Comparison of ENCODE assay signal across 16 cellular contexts in genomic region chr6:156790711-156791110, GRCh38. TPM values are rescaled to one million over a fixed set of nuclear protein-coding genes. Genes with fewer than 3 reads are reported as not detected.
DNase-seq lines count a peak whose midpoint lies in the region; ATAC-seq, FAIRE-seq and TF ChIP-seq lines count a peak whose summit lies in the region.
"Had no signal": no experiment of that assay in that cellular context is flagged by ENCODE, and none has a peak within 500 bp of the region (broad histone marks: within the 10 kb centered on the region; RNA-seq: fewer than 3 reads in every experiment).

No MANE protein-coding gene starts in this region.

- no peaks in the 10 kb centered on the region for H3K9me1 ChIP-seq in endothelial cell of umbilical vein (replicated peaks; ENCODE audit: control insufficient read depth, extremely low read depth, insufficient read depth, low read length)

- intact Hi-C loops in left ventricle myocardium inferior (cut with micrococcal nuclease) = no loop called here
- intact Hi-C loops in left cardiac atrium (cut with DNase I) = no loop called here
- intact Hi-C loops in endothelial cell of umbilical vein (cut with micrococcal nuclease) = loop anchor here (1.0 kb wide), 1 partner anchor 10 kb away; no protein-coding TSS in a partner anchor
- intact Hi-C loops in ovary (cut with DNase I) = loop anchor here in 1 of 4 donors (10.0 kb wide), 1 partner anchor 144 kb away; no protein-coding TSS in a partner anchor
- intact Hi-C loops in gastrocnemius medialis (cut with DNase I; ENCODE audit: low total_unique reads) = loop anchor here (2.0 kb wide), 1 partner anchor 16 kb away; no protein-coding TSS in a partner anchor

- H3K4me1 Mint-ChIP-seq in stimulated activated memory B cell treated with anti-CD40 and anti-IgM and Interleukin-4, amounts not matched to agents 10 μg/mL and 1 μg/mL and 100 μg/mL, for 72 hours = peaks cover 97% of the 10 kb centered on the region

- H2AFZ ChIP-seq in OCI-LY3 (ENCODE audit: low read depth, low read length) (no peak overlapping the region), endothelial cell of umbilical vein (ENCODE audit: low read depth, low read length) (no peak overlapping the region)

- H3K27me3 ChIP-seq in left ventricle myocardium inferior (ENCODE audit: low read depth) = no peaks in the 10 kb centered on the region
- no peaks in the 10 kb centered on the region for H3K27me3 ChIP-seq in OCI-LY3 (ENCODE audit: low read depth, low read length)
- H3K27me3 ChIP-seq in endothelial cell of umbilical vein (ENCODE audit: control insufficient read depth in 2 of 2, insufficient read depth in 2 of 2, low read length in 2 of 2) = no peaks in the 10 kb centered on the region
- no peaks in the 10 kb centered on the region for H3K27me3 ChIP-seq in ovary
- H3K27me3 ChIP-seq in gastrocnemius medialis = no peaks in the 10 kb centered on the region
- H3K27me3 ChIP-seq: neutrophil, Peyer's patch, testis had no signal

- TF ChIP-seq POLR2A in endothelial cell of umbilical vein (IDR thresholded peaks at IDR 0.05; ENCODE audit: low read depth, low read length) (no peak), ovary (IDR thresholded peaks at IDR 0.05) (no peak), gastrocnemius medialis (IDR thresholded peaks at IDR 0.05) (no peak)

- H3K27ac Mint-ChIP-seq in stimulated activated memory B cell treated with anti-CD40 and anti-IgM and Interleukin-4, amounts not matched to agents 10 μg/mL and 1 μg/mL and 100 μg/mL, for 72 hours = no peak overlapping the region
- H3K27ac Mint-ChIP-seq: HFFc6 had no signal

- FAIRE-seq in endothelial cell of umbilical vein (lab: Jason Lieb, UNC) = no peak
- FAIRE-seq: colon, islet of Langerhans had no signal

- in situ Hi-C loops in gastrocnemius medialis (cut with MboI; ENCODE audit: low sequenced_read_pairs in 4 of 4) = loop anchor here in 2 of 4 donors (25.0 kb wide), 2 partner anchors 172 to 1478 kb away; partner anchors contain the start of gene TFB1M (in 1 of the 2)

- H3K27ac ChIP-seq in left ventricle myocardium inferior (replicated peaks) (peak overlapping the region; percentile 63), OCI-LY3 (ENCODE audit: low read length) (no peak overlapping the region), endothelial cell of umbilical vein (ENCODE audit: insufficient read depth, low read depth, low read length) (no peak overlapping the region), ovary (no peak overlapping the region), gastrocnemius medialis (peak overlapping the region in 2 of 4 donors; percentile 32 to 37)
- H3K27ac ChIP-seq: neutrophil, Peyer's patch, testis had no signal

- TF ChIP-seq CTCF in left ventricle myocardium inferior (IDR thresholded peaks at IDR 0.05; ENCODE audit: borderline replicate concordance) (no peak), OCI-LY3 (IDR thresholded peaks at IDR 0.05; ENCODE audit: low read depth, low read length) (no peak), endothelial cell of umbilical vein (IDR thresholded peaks at IDR 0.05; ENCODE audit: extremely low read depth in 1 of 2, insufficient read depth in 1 of 2, low read depth in 1 of 2, low read length in 2 of 2) (no peak), ovary (IDR thresholded peaks at IDR 0.05) (no peak), gastrocnemius medialis (IDR thresholded peaks at IDR 0.05 in 4 of 5, conservative IDR thresholded peaks at IDR 0.05 in 1 of 5) (no peak)

- no peaks in the 10 kb centered on the region for H3K36me3 ChIP-seq in left ventricle myocardium inferior
- no peaks in the 10 kb centered on the region for H3K36me3 ChIP-seq in OCI-LY3 (replicated peaks; ENCODE audit: low read depth, low read length)
- H3K36me3 ChIP-seq in endothelial cell of umbilical vein (ENCODE audit: control insufficient read depth in 2 of 2, extremely low read depth in 1 of 2, insufficient read depth in 2 of 2, low read length in 2 of 2) = no peaks in the 10 kb centered on the region
- H3K36me3 ChIP-seq in ovary = no peaks in the 10 kb centered on the region
- H3K36me3 ChIP-seq in gastrocnemius medialis = no peaks in the 10 kb centered on the region
- H3K36me3 ChIP-seq: neutrophil, Peyer's patch had no signal

- H3K4me3 Mint-ChIP-seq in stimulated activated memory B cell treated with anti-CD40 and anti-IgM and Interleukin-4, amounts not matched to agents 10 μg/mL and 1 μg/mL and 100 μg/mL, for 72 hours = peak overlapping the region; percentile 14
- H3K4me3 Mint-ChIP-seq: HFFc6 had no signal

- WGBS in ovary, 3 donors = 92 to 96% (median 94%) methylated on average over 3 of the region's 3 CpGs

- H3K9me3 ChIP-seq in left ventricle myocardium inferior (replicated peaks) (no peaks in the 10 kb centered on the region), OCI-LY3 (ENCODE audit: insufficient read depth, low read length) (no peaks in the 10 kb centered on the region), endothelial cell of umbilical vein (replicated peaks; ENCODE audit: control insufficient read depth, insufficient read depth, low read length) (no peaks in the 10 kb centered on the region), ovary (no peaks in the 10 kb centered on the region), gastrocnemius medialis (no peaks in the 10 kb centered on the region)
- H3K9me3 ChIP-seq: neutrophil, Peyer's patch, testis had no signal

- CTCF ChIA-PET in endothelial cell of umbilical vein (lab: Charles Lee) = no interaction called here

- H3K36me3 Mint-ChIP-seq in stimulated activated memory B cell treated with anti-CD40 and anti-IgM and Interleukin-4, amounts not matched to agents 10 μg/mL and 1 μg/mL and 100 μg/mL, for 72 hours = peaks cover 17% of the 10 kb centered on the region

- no peaks in the 10 kb centered on the region for H3K9me3 Mint-ChIP-seq in stimulated activated memory B cell treated with anti-CD40 and anti-IgM and Interleukin-4, amounts not matched to agents 10 μg/mL and 1 μg/mL and 100 μg/mL, for 72 hours
- H3K9me3 Mint-ChIP-seq: activated CD4-positive, alpha-beta memory T cell treated with anti-CD3 and anti-CD28 coated beads for 36 hours; HFFc6 had no signal

- no TSS peak for BruUV-seq in endothelial cell of umbilical vein (replicated peaks; lab: Mats Ljungman, UMichigan)

- dilution Hi-C loops in endothelial cell of umbilical vein (cut with MboI; ENCODE audit: extremely low pct_ligation_motif_present, low sequenced_read_pairs) = no loop called here

- peaks cover 99% of the 10 kb centered on the region for H3K4me1 ChIP-seq in left ventricle myocardium inferior
- peaks cover 68% of the 10 kb centered on the region for H3K4me1 ChIP-seq in OCI-LY3 (ENCODE audit: low read length)
- peaks cover 7% of the 10 kb centered on the region for H3K4me1 ChIP-seq in endothelial cell of umbilical vein (ENCODE audit: control insufficient read depth, extremely low read depth, insufficient read depth, low read length)
- H3K4me1 ChIP-seq in ovary (ENCODE audit: insufficient read depth) = peaks cover 28% of the 10 kb centered on the region
- H3K4me1 ChIP-seq in gastrocnemius medialis = peaks cover 85 to 94% of the 10 kb centered on the region in 2 donors

- H3K4me2 ChIP-seq in OCI-LY3 (ENCODE audit: low read length) (peak overlapping the region; percentile 57), endothelial cell of umbilical vein (ENCODE audit: insufficient read depth, low read length) (no peak overlapping the region)

- DNase-seq in left ventricle myocardium inferior (no peak), left cardiac atrium (no peak), endothelial cell of umbilical vein (ENCODE audit: low read depth, low spot score) (peak; percentile 10), ovary (no peak), gastrocnemius medialis (no peak)
- DNase-seq: activated CD4-positive, alpha-beta memory T cell treated with anti-CD3 and anti-CD28 coated beads for 36 hours; HFFc6; Peyer's patch; testis had no signal

- TF ChIP-seq EP300 in ovary (IDR thresholded peaks at IDR 0.05) = no peak

- POLR2A ChIA-PET in endothelial cell of umbilical vein (lab: Charles Lee) = no interaction called here

- H3K4me3 ChIP-seq in left ventricle myocardium inferior = no peak overlapping the region
- H3K4me3 ChIP-seq in OCI-LY3 (ENCODE audit: low read length) = 0 out of 2 replicates have a peak overlapping the region, but pooled peaks have one; percentile 34
- H3K4me3 ChIP-seq in endothelial cell of umbilical vein (replicated peaks in 1 of 3; ENCODE audit: insufficient read depth in 1 of 3, low read depth in 1 of 3, low read length in 3 of 3) = no peak overlapping the region
- H3K4me3 ChIP-seq in ovary = no peak overlapping the region
- peak overlapping the region in 1 of 4 donors; percentile 20 for H3K4me3 ChIP-seq in gastrocnemius medialis
- H3K4me3 ChIP-seq: testis had no signal

- H3K79me2 ChIP-seq in OCI-LY3 (ENCODE audit: low read length) (peaks cover 100% of the 10 kb centered on the region), endothelial cell of umbilical vein (ENCODE audit: control insufficient read depth, insufficient read depth, low read length) (peaks cover 98% of the 10 kb centered on the region)

- ATAC-seq in left cardiac atrium (no peak), gastrocnemius medialis (no peak), HG02678 (IDR thresholded peaks at IDR 0.05; ENCODE audit: unreplicated experiment) (no peak)
- no peak for ATAC-seq in stimulated activated memory B cell treated with anti-CD40 and anti-IgM and Interleukin-4, amounts not matched to agents 10 μg/mL and 1 μg/mL and 100 μg/mL, for 72 hours
- ATAC-seq: sciatic nerve had no signal

- H3K27me3 Mint-ChIP-seq in stimulated activated memory B cell treated with anti-CD40 and anti-IgM and Interleukin-4, amounts not matched to agents 10 μg/mL and 1 μg/mL and 100 μg/mL, for 72 hours = no peaks in the 10 kb centered on the region
- H3K27me3 Mint-ChIP-seq: activated CD4-positive, alpha-beta memory T cell treated with anti-CD3 and anti-CD28 coated beads for 36 hours had no signal

- H4K20me1 ChIP-seq in OCI-LY3 (ENCODE audit: insufficient read depth, low read length) (peaks cover 80% of the 10 kb centered on the region), endothelial cell of umbilical vein (replicated peaks; ENCODE audit: control insufficient read depth, extremely low read depth, insufficient read depth, low read length) (peaks cover 6% of the 10 kb centered on the region)

- H3K9ac ChIP-seq in OCI-LY3 (ENCODE audit: low read length) (no peak overlapping the region), endothelial cell of umbilical vein (replicated peaks; ENCODE audit: extremely low read depth, insufficient read depth, low read length) (no peak overlapping the region)

RNA-seq across cellular contexts. Expression of gene ARID1B, which starts 13.5 kb away (rescaled TPM):
- 43.4 TPM for total RNA-seq in left ventricle myocardium inferior
- 10 to 100 TPM; 45.4 to 48.0 TPM for total RNA-seq in left cardiac atrium
- 81.3 and 89.5 TPM in 2 replicates for total RNA-seq in endothelial cell of umbilical vein
- polyA plus RNA-seq in endothelial cell of umbilical vein = 19.9 and 21.8 TPM in 2 replicates
- 23.4 and 24.0 TPM in 2 replicates for polyA plus RNA-seq in endothelial cell of umbilical vein (2011; cell fraction: cytosol; rRNA removed)
- 77.1 and 78.2 TPM in 2 replicates for polyA plus RNA-seq in endothelial cell of umbilical vein (2011; cell fraction: nucleus; rRNA removed)
- 25.7 and 28.8 TPM in 2 replicates for polyA plus RNA-seq in endothelial cell of umbilical vein (2012)
- 154 and 179 TPM in 2 replicates for polyA minus RNA-seq in endothelial cell of umbilical vein
- polyA minus RNA-seq in endothelial cell of umbilical vein (2011; cell fraction: cytosol; rRNA and poly(A)+ RNA removed) = 26.9 TPM
- 366 and 441 TPM in 2 replicates for polyA minus RNA-seq in endothelial cell of umbilical vein (2011; cell fraction: nucleus; rRNA and poly(A)+ RNA removed)
- 100 to 1,000 TPM in 6 of 7 donors, 10 to 100 TPM in 1; 96.3 to 144 (median 106) TPM for total RNA-seq in ovary
- polyA plus RNA-seq in ovary = 10 to 100 TPM; 33.2 to 58.5 TPM
- 10 to 100 TPM; 54.9 to 75.3 (median 62.0) TPM for total RNA-seq in gastrocnemius medialis

Comparison
In these comparisons a context has a peak if more than half of its experiments do, and no peak if none do; other contexts are left out.
1. intact Hi-C loops: an anchor here in endothelial cell of umbilical vein (1.0 kb wide) and gastrocnemius medialis (2.0 kb wide); none called in left ventricle myocardium inferior and left cardiac atrium.